In genomic region chrX:2498781-2499302, GRCh38 we compare ENCODE assay signal across 1 cellular context.
A peak's percentile ranks its signal among the peaks of the same experiment; 100 is the strongest.
TF ChIP-seq lines count a peak whose summit lies in the region.

No MANE protein-coding gene starts in this region.

TF ChIP-seq in HepG2, 621 proteins besides CTCF, POLR2A, EP300 and RAD21 (continues in another document):
- TF ChIP-seq ARID3A (IDR thresholded peaks at IDR 0.05; ENCODE audit: low read depth, low read length) (no peak), HNRNPK (IDR thresholded peaks at IDR 0.05; ENCODE audit: low read depth, low read length, poor library complexity, severe bottlenecking) (no peak), REPIN1 (CRISPR knock-in tag; IDR thresholded peaks at IDR 0.05; ENCODE audit: borderline replicate concordance, low read depth) (no peak), ADNP (CRISPR knock-in tag; IDR thresholded peaks at IDR 0.05) (no peak), CENPBD1 (CRISPR knock-in tag; IDR thresholded peaks at IDR 0.05; ENCODE audit: borderline replicate concordance, low read depth) (no peak), ZNF101 (CRISPR knock-in tag; IDR thresholded peaks at IDR 0.05; ENCODE audit: borderline replicate concordance, low read depth) (no peak), DBP (CRISPR knock-in tag; IDR thresholded peaks at IDR 0.05; ENCODE audit: not compliant biosample characterization) (no peak), ZNF770 (CRISPR knock-in tag; IDR thresholded peaks at IDR 0.05) (no peak), ZFP1 (CRISPR knock-in tag; IDR thresholded peaks at IDR 0.05) (no peak), RERE (CRISPR knock-in tag; IDR thresholded peaks at IDR 0.05; ENCODE audit: low read depth) (no peak), KDM2A (CRISPR knock-in tag; IDR thresholded peaks at IDR 0.05; ENCODE audit: borderline replicate concordance, low read depth) (peak; percentile 22; the same call in 1 of the 2 replicates), PRDM10 (CRISPR knock-in tag; IDR thresholded peaks at IDR 0.05; ENCODE audit: low read depth) (no peak), ZNF670 (CRISPR knock-in tag; IDR thresholded peaks at IDR 0.05; ENCODE audit: borderline replicate concordance) (peak; percentile 50; the same call in 1 of the 2 replicates), SPEN (CRISPR knock-in tag; IDR thresholded peaks at IDR 0.05; ENCODE audit: low read depth) (0 out of 2 replicates have a peak, but pooled peaks have one; percentile 11), ZEB1 (IDR thresholded peaks at IDR 0.05; ENCODE audit: insufficient replicate concordance, low read depth) (no peak), ZNF792 (CRISPR knock-in tag; IDR thresholded peaks at IDR 0.05) (no peak), BRF2 (CRISPR knock-in tag; IDR thresholded peaks at IDR 0.05) (0 out of 2 replicates have a peak, but pooled peaks have one; percentile 32), IRX3 (CRISPR knock-in tag; IDR thresholded peaks at IDR 0.05; ENCODE audit: borderline replicate concordance, low read depth) (no peak), GMEB2 (CRISPR knock-in tag; IDR thresholded peaks at IDR 0.05; ENCODE audit: low read depth) (no peak), GZF1 (CRISPR knock-in tag; IDR thresholded peaks at IDR 0.05) (no peak), ZNF407 (CRISPR knock-in tag; IDR thresholded peaks at IDR 0.05; ENCODE audit: not compliant biosample characterization) (no peak), AHR (CRISPR knock-in tag; IDR thresholded peaks at IDR 0.05) (no peak), ZNF562 (CRISPR knock-in tag; IDR thresholded peaks at IDR 0.05; ENCODE audit: borderline replicate concordance) (no peak), ZNF180 (CRISPR knock-in tag; IDR thresholded peaks at IDR 0.05; ENCODE audit: borderline replicate concordance, low read depth) (no peak), MEF2D (CRISPR knock-in tag; IDR thresholded peaks at IDR 0.05) (0 out of 2 replicates have a peak, but pooled peaks have one; percentile 1), ZSCAN9 (CRISPR knock-in tag; IDR thresholded peaks at IDR 0.05; ENCODE audit: borderline replicate concordance) (no peak)
